ENCODE assay signal across 8 cellular contexts in genomic region chr15:61835476-61836106, GRCh38.
DNase-seq lines count a peak whose midpoint lies in the region; ATAC-seq and TF ChIP-seq lines count a peak whose summit lies in the region.

No MANE protein-coding gene starts in this region.

- WGBS in prostate gland: 9% methylated on average over 9 of the region's 9 CpGs

- H4K20me1 ChIP-seq in DND-41 (ENCODE audit: insufficient read depth, low read length): no peaks in the 10 kb centered on the region

- intact Hi-C loops in Right ventricle myocardium superior (cut with DNase I) (no loop called here), prostate gland (cut with DNase I) (loop anchor here (10.0 kb wide), 1 partner anchor 921 kb away; no protein-coding TSS in a partner anchor)

- H3K79me2 ChIP-seq in DND-41 (ENCODE audit: insufficient read depth, low read length): no peaks in the 10 kb centered on the region

- 0 out of 2 replicates have a peak overlapping the region, but pooled peaks have one; percentile 41 for H2AFZ ChIP-seq in DND-41 (ENCODE audit: low read depth, low read length)

- H3K4me1 ChIP-seq in DND-41 (ENCODE audit: insufficient read depth, low read length) (no peaks in the 10 kb centered on the region; the same call in 1 of the 2 replicates), SJSA1 (replicated peaks) (no peaks in the 10 kb centered on the region), prostate gland (replicated peaks) (no peaks in the 10 kb centered on the region)

- H3K36me3 ChIP-seq in DND-41 (ENCODE audit: insufficient read depth, low read length) (no peaks in the 10 kb centered on the region), SJSA1 (no peaks in the 10 kb centered on the region), prostate gland (no peaks in the 10 kb centered on the region)

- DNase-seq in DND-41 (peak; percentile 61), Kasumi-1 (lab: John Stamatoyannopoulos, UW) (peak; percentile 60 to 78), SJSA1 (ENCODE audit: low read depth in 1 of 2, low spot score in 2 of 2) (peak; percentile 43 to 61), Right ventricle myocardium superior (peak; percentile 69), prostate gland (ENCODE audit: low spot score) (peak; percentile 32)
- peak; percentile 53 for DNase-seq in activated naive CD4-positive, alpha-beta T cell treated with anti-CD3 and anti-CD28 coated beads, Interleukin-2, amount 50 U/mL, for 16 hours

- H3K9me3 ChIP-seq in DND-41 (ENCODE audit: insufficient read depth, low read length, severe bottlenecking) (no peaks in the 10 kb centered on the region), SJSA1 (replicated peaks) (no peaks in the 10 kb centered on the region), prostate gland (no peaks in the 10 kb centered on the region)

- TF ChIP-seq CTCF in DND-41 (IDR thresholded peaks at IDR 0.05; ENCODE audit: borderline replicate concordance, extremely low read depth, low read length, poor library complexity, severe bottlenecking): peak; percentile 85
- peak; percentile 63 to 84 (median 74) for TF ChIP-seq CTCF in prostate gland (IDR thresholded peaks at IDR 0.05)

- H3K27me3 ChIP-seq in DND-41 (ENCODE audit: insufficient read depth, low read length, poor library complexity): no peaks in the 10 kb centered on the region
- H3K27me3 ChIP-seq in SJSA1 (replicated peaks): no peaks in the 10 kb centered on the region
- H3K27me3 ChIP-seq in prostate gland (replicated peaks; ENCODE audit: insufficient read depth): no peaks in the 10 kb centered on the region

- H3K4me3 ChIP-seq in DND-41 (ENCODE audit: low read depth in 1 of 2, low read length in 2 of 2) (no peak overlapping the region), SJSA1 (no peak overlapping the region), prostate gland (no peak overlapping the region)

- no peak for TF ChIP-seq POLR2A in prostate gland (IDR thresholded peaks at IDR 0.05)

- no peak overlapping the region for H3K9ac ChIP-seq in DND-41 (ENCODE audit: low read depth, low read length)

- H3K27ac ChIP-seq in DND-41 (ENCODE audit: low read length) (no peak overlapping the region), SJSA1 (no peak overlapping the region), prostate gland (no peak overlapping the region)

- no peak overlapping the region for H3K4me2 ChIP-seq in DND-41 (ENCODE audit: insufficient read depth, low read length)

- ATAC-seq in DND-41 (ENCODE audit: insufficient read depth, low read depth) (peak; percentile 77), Right ventricle myocardium superior (ENCODE audit: poor library complexity) (peak; percentile 85), GM18519 (IDR thresholded peaks at IDR 0.05; ENCODE audit: low FRiP score, unreplicated experiment) (no peak), GM19328 (IDR thresholded peaks at IDR 0.05; ENCODE audit: unreplicated experiment) (no peak)

Comparison
In these comparisons a context has a peak if more than half of its experiments do, and no peak if none do; other contexts are left out.
1. ATAC-seq: peak in DND-41 (single experiment) and Right ventricle myocardium superior (single experiment); none in GM18519 (single experiment) and GM19328 (single experiment).
2. Peak in every context shown above with its lines, with median percentiles within 50 percentile points of each other: DNase-seq.